Comparison of ENCODE assay signal across 2 cellular contexts in the genomic region with DNA sequence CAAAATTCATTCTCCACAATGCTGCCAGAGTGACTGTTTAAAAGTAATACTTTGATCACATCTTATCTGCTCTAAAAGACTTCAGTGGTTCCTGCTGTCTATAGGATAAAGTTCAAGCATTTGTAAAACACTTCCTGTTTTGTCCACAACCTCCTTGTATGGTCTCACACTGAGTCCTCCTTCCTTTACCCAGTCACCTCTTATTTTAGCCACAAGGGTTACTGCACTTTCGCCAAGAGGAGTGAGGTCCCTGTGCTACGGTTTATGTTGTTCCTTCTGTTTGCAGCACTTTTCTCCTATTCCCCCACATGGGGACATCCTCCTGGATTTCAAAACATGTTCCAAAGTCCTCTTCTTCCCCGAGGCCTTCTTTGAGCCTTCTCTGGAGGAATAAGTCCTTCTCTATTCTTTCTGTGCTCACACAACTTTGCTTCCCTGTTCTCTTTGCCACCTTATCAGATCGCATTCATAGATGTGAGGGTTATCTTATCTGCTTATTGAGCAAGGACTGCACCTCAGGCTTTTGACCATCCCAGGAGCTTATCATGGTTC.
TF ChIP-seq lines count a peak whose summit lies in the region.

No MANE protein-coding gene starts in this region.

TF ChIP-seq in IMR-90, 13 proteins besides CTCF, POLR2A, EP300 and RAD21:
- TF ChIP-seq CHD1 (IDR thresholded peaks at IDR 0.05; ENCODE audit: low read depth, low read length) (no peak), MAZ (IDR thresholded peaks at IDR 0.05; ENCODE audit: borderline replicate concordance, low read depth, low read length) (no peak), FOS (IDR thresholded peaks at IDR 0.05; ENCODE audit: low read depth, low read length) (no peak), RCOR1 (IDR thresholded peaks at IDR 0.05; ENCODE audit: insufficient replicate concordance, low read length) (no peak), RFX5 (IDR thresholded peaks at IDR 0.05; ENCODE audit: low read depth, low read length) (no peak), MAFK (IDR thresholded peaks at IDR 0.05; ENCODE audit: low read depth, low read length) (no peak), BHLHE40 (IDR thresholded peaks at IDR 0.05; ENCODE audit: low read depth, low read length) (no peak), SMC3 (IDR thresholded peaks at IDR 0.05; ENCODE audit: low read depth, low read length) (no peak), CEBPB (IDR thresholded peaks at IDR 0.05; ENCODE audit: low read depth, low read length) (no peak), NFE2L2 (IDR thresholded peaks at IDR 0.05; ENCODE audit: low read depth, low read length) (no peak), MXI1 (IDR thresholded peaks at IDR 0.05; ENCODE audit: borderline replicate concordance, low read depth, low read length) (no peak)
- TF ChIP-seq, protein P1, sequence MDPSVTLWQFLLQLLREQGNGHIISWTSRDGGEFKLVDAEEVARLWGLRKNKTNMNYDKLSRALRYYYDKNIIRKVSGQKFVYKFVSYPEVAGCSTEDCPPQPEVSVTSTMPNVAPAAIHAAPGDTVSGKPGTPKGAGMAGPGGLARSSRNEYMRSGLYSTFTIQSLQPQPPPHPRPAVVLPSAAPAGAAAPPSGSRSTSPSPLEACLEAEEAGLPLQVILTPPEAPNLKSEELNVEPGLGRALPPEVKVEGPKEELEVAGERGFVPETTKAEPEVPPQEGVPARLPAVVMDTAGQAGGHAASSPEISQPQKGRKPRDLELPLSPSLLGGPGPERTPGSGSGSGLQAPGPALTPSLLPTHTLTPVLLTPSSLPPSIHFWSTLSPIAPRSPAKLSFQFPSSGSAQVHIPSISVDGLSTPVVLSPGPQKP (IDR thresholded peaks at IDR 0.05; ENCODE audit: borderline replicate concordance, low read depth, low read length): no peak
- TF ChIP-seq, protein P2, sequence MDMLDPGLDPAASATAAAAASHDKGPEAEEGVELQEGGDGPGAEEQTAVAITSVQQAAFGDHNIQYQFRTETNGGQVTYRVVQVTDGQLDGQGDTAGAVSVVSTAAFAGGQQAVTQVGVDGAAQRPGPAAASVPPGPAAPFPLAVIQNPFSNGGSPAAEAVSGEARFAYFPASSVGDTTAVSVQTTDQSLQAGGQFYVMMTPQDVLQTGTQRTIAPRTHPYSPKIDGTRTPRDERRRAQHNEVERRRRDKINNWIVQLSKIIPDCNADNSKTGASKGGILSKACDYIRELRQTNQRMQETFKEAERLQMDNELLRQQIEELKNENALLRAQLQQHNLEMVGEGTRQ (IDR thresholded peaks at IDR 0.05; ENCODE audit: low read depth, low read length): no peak

TF ChIP-seq in H1, 55 proteins besides CTCF, POLR2A, EP300 and RAD21:
- TF ChIP-seq TEAD4 (IDR thresholded peaks at IDR 0.05; ENCODE audit: low read depth, low read length) (no peak), CHD1 (IDR thresholded peaks at IDR 0.05; ENCODE audit: low read depth, low read length) (no peak), POLR2AphosphoS5 (IDR thresholded peaks at IDR 0.05; ENCODE audit: low read depth, low read length) (no peak), BACH1 (IDR thresholded peaks at IDR 0.05; ENCODE audit: low read length) (no peak), TBP (IDR thresholded peaks at IDR 0.05; ENCODE audit: low read depth, low read length) (no peak), BRCA1 (IDR thresholded peaks at IDR 0.05; ENCODE audit: low read depth, low read length) (no peak), ASH2L (IDR thresholded peaks at IDR 0.05; ENCODE audit: low read length) (no peak), POU5F1 (IDR thresholded peaks at IDR 0.05; ENCODE audit: low read depth, low read length) (no peak), KDM5A (IDR thresholded peaks at IDR 0.05; ENCODE audit: low read length) (no peak), TAF1 (IDR thresholded peaks at IDR 0.05; ENCODE audit: low read depth, low read length) (no peak), PHF8 (conservative IDR thresholded peaks at IDR 0.05; ENCODE audit: low read depth, low read length) (no peak), CBX5 (IDR thresholded peaks at IDR 0.05; ENCODE audit: low read depth, low read length) (no peak)
